Comparison of ENCODE assay signal across 26 cellular contexts in the genomic region with DNA sequence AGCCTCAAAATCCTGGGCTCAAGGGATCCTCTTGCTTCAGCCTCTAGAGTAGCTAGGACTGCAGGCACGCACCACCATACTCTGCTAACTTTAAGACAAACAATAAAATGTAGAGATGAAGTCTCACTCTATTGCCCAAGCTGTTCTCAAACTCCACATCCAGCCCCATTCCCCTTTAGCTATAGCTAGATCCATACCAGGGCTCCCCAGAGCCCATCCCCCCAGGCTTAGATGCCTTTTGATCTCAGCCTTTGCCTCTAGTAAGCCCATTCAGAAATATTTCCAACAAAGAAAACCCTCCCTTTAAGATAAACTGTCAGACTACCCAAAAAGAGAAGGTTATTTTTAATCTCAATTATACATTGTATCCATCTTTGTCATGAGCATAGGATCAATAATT.
"Had no signal": no experiment of that assay in that cellular context is flagged by ENCODE, and none has a peak within 500 bp of the region (broad histone marks: within the 10 kb centered on the region; RNA-seq: fewer than 3 reads in every experiment).

No MANE protein-coding gene starts in this region.

- H3K4me1 ChIP-seq: left lung, psoas muscle, right atrium auricular region had no signal

- H3K4me1 Mint-ChIP-seq: activated B cell treated with CpG ODN at 0.5 μM for 24 hours, brain had no signal

- H3K9me3 ChIP-seq: heart right ventricle, left lung, neutrophil, pancreas, psoas muscle, right atrium auricular region, spleen, thoracic aorta, upper lobe of left lung had no signal

- H3K9me3 Mint-ChIP-seq: activated B cell treated with CpG ODN at 0.5 μM for 24 hours; brain; natural killer cell; T-helper 1 cell treated with Interleukin-12 subunit alpha and Interleukin-12 subunit beta and Interleukin-4 antibody, amounts not matched to agents 30 μg/mL and 1 μg/mL, for 36 hours had no signal

- H3K4me3 Mint-ChIP-seq: activated B cell treated with CpG ODN at 0.5 μM for 24 hours; activated CD4-positive, alpha-beta T cell treated with anti-CD3 and anti-CD28 coated beads for 36 hours; activated CD8-positive, alpha-beta memory T cell treated with anti-CD3 and anti-CD28 coated beads, Interleukin-2, amount 10 ng/mL, durations not matched to agents 7 days and 5 days; activated CD8-positive, alpha-beta T cell treated with anti-CD3 and anti-CD28 coated beads for 36 hours; brain; natural killer cell; T-helper 1 cell treated with Interleukin-12 subunit alpha and Interleukin-12 subunit beta and Interleukin-4 antibody, amounts not matched to agents 30 μg/mL and 1 μg/mL, for 36 hours had no signal

- H3K27ac ChIP-seq: heart right ventricle, left lung, neutrophil, pancreas, psoas muscle, right atrium auricular region, spleen, thoracic aorta, upper lobe of left lung had no signal

- H3K4me3 ChIP-seq: heart right ventricle, left lung, lung, pancreas, psoas muscle, right atrium auricular region, spleen, thoracic aorta, upper lobe of left lung had no signal

- H3K36me3 Mint-ChIP-seq: brain, natural killer cell had no signal

- ATAC-seq: activated CD4-positive, alpha-beta T cell treated with anti-CD3 and anti-CD28 coated beads for 36 hours; activated CD8-positive, alpha-beta memory T cell treated with anti-CD3 and anti-CD28 coated beads, Interleukin-2, amount 10 ng/mL, durations not matched to agents 7 days and 5 days; activated CD8-positive, alpha-beta T cell treated with anti-CD3 and anti-CD28 coated beads for 36 hours; heart right ventricle; left lung; natural killer cell; pancreas; psoas muscle had no signal

- H3K27me3 ChIP-seq: heart right ventricle, left lung, neutrophil, pancreas, right atrium auricular region, spleen, upper lobe of left lung had no signal

- H3K36me3 ChIP-seq: heart right ventricle, left lung, neutrophil, pancreas, right atrium auricular region, spleen, thoracic aorta, upper lobe of left lung had no signal

- DNase-seq: activated B cell treated with CpG ODN at 0.5 μM for 24 hours; activated CD4-positive, alpha-beta T cell treated with anti-CD3 and anti-CD28 coated beads for 36 hours; activated CD8-positive, alpha-beta memory T cell treated with anti-CD3 and anti-CD28 coated beads, Interleukin-2, amount 10 ng/mL, durations not matched to agents 7 days and 5 days; activated CD8-positive, alpha-beta T cell treated with anti-CD3 and anti-CD28 coated beads for 36 hours; activated T-cell treated with anti-CD3 and anti-CD28 coated beads for 4 hours; aorta; effector CD4-positive, alpha-beta T cell; erythroblast; foreskin fibroblast; heart right ventricle; kidney glomerular epithelial cell; left lung; natural killer cell; pancreas; psoas muscle; spleen; stimulated activated CD4-positive, alpha-beta T cell treated with anti-CD3 and anti-CD28 coated beads, Interleukin-4, amount 100 ng/mL, for 1 hour; stimulated activated naive CD4-positive, alpha-beta T cell; T1000; upper lobe of left lung had no signal

- H3K27me3 Mint-ChIP-seq: activated B cell treated with CpG ODN at 0.5 μM for 24 hours; activated CD4-positive, alpha-beta T cell treated with anti-CD3 and anti-CD28 coated beads for 36 hours; activated CD8-positive, alpha-beta memory T cell treated with anti-CD3 and anti-CD28 coated beads, Interleukin-2, amount 10 ng/mL, durations not matched to agents 7 days and 5 days; activated CD8-positive, alpha-beta T cell treated with anti-CD3 and anti-CD28 coated beads for 36 hours had no signal

- H3K27ac Mint-ChIP-seq: activated B cell treated with CpG ODN at 0.5 μM for 24 hours; activated CD4-positive, alpha-beta T cell treated with anti-CD3 and anti-CD28 coated beads for 36 hours; activated CD8-positive, alpha-beta memory T cell treated with anti-CD3 and anti-CD28 coated beads, Interleukin-2, amount 10 ng/mL, durations not matched to agents 7 days and 5 days; activated CD8-positive, alpha-beta T cell treated with anti-CD3 and anti-CD28 coated beads for 36 hours; brain; natural killer cell; T-helper 1 cell treated with Interleukin-12 subunit alpha and Interleukin-12 subunit beta and Interleukin-4 antibody, amounts not matched to agents 30 μg/mL and 1 μg/mL, for 36 hours had no signal
